1 cellular context compared by ENCODE assay signal in the genomic region with DNA sequence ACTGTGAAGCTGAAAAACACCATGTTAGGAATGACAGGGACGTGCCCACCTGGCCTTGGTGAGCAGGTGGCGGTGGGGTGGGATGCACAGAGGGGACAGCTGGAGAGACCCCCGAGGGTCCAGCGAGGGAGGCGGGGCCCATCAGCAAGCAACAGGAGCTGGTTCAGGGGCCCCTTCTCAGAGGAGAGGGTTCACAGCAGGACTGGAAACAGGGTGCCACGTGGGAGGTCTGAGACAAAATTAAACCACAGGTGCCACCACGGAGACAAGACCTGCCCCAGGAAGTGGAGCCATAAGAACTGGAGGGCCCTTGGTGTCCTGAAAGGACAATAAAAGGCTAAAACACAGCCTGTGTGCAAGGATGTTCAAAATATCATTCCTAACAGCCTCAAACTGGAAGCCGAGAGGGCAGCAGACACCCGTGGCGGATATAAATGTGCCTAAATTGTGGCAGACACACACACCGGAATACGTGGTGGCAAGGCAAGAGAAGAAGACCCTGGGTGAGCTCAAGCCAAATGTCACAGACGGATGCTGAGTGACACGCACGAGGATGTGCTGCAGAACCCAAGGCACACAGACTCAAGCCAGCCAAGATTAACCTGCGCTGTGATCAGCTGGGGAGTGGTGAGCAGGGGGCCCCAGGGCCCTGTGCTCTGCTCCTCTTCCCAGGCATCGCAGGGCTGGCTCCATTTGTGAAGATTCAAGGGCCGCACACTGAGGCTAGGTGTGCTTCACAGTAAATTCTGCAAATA.
TF ChIP-seq lines count a peak whose summit lies in the region.

No MANE protein-coding gene starts in this region.

TF ChIP-seq in GM12878, 131 proteins besides CTCF, POLR2A, EP300 and RAD21:
- TF ChIP-seq HDAC2 (IDR thresholded peaks at IDR 0.05) (no peak), HDAC6 (IDR thresholded peaks at IDR 0.05; ENCODE audit: unreplicated experiment) (no peak), ZNF24 (IDR thresholded peaks at IDR 0.05) (no peak), MXI1 (IDR thresholded peaks at IDR 0.05; ENCODE audit: low read depth, low read length) (no peak), IKZF1 (conservative IDR thresholded peaks at IDR 0.05) (no peak), KDM1A (IDR thresholded peaks at IDR 0.05; ENCODE audit: borderline replicate concordance) (no peak), CHD1 (IDR thresholded peaks at IDR 0.05; ENCODE audit: low read depth, low read length) (no peak), TARDBP (IDR thresholded peaks at IDR 0.05; ENCODE audit: borderline replicate concordance) (no peak), SREBF2 (IDR thresholded peaks at IDR 0.05; ENCODE audit: low read length) (no peak), BCL11A (IDR thresholded peaks at IDR 0.05; ENCODE audit: low read depth, low read length) (no peak), GABPA (IDR thresholded peaks at IDR 0.05; ENCODE audit: low read depth) (no peak), MYC (IDR thresholded peaks at IDR 0.05; ENCODE audit: insufficient read depth, insufficient read length, insufficient replicate concordance, low read length, severe bottlenecking) (no peak)
- TF ChIP-seq, protein P1, sequence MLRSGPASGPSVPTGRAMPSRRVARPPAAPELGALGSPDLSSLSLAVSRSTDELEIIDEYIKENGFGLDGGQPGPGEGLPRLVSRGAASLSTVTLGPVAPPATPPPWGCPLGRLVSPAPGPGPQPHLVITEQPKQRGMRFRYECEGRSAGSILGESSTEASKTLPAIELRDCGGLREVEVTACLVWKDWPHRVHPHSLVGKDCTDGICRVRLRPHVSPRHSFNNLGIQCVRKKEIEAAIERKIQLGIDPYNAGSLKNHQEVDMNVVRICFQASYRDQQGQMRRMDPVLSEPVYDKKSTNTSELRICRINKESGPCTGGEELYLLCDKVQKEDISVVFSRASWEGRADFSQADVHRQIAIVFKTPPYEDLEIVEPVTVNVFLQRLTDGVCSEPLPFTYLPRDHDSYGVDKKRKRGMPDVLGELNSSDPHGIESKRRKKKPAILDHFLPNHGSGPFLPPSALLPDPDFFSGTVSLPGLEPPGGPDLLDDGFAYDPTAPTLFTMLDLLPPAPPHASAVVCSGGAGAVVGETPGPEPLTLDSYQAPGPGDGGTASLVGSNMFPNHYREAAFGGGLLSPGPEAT (IDR thresholded peaks at IDR 0.05; ENCODE audit: low read depth) = no peak
- TF ChIP-seq, protein P2, sequence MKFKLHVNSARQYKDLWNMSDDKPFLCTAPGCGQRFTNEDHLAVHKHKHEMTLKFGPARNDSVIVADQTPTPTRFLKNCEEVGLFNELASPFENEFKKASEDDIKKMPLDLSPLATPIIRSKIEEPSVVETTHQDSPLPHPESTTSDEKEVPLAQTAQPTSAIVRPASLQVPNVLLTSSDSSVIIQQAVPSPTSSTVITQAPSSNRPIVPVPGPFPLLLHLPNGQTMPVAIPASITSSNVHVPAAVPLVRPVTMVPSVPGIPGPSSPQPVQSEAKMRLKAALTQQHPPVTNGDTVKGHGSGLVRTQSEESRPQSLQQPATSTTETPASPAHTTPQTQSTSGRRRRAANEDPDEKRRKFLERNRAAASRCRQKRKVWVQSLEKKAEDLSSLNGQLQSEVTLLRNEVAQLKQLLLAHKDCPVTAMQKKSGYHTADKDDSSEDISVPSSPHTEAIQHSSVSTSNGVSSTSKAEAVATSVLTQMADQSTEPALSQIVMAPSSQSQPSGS (IDR thresholded peaks at IDR 0.05; ENCODE audit: low read length) = no peak
- TF ChIP-seq, protein P3, sequence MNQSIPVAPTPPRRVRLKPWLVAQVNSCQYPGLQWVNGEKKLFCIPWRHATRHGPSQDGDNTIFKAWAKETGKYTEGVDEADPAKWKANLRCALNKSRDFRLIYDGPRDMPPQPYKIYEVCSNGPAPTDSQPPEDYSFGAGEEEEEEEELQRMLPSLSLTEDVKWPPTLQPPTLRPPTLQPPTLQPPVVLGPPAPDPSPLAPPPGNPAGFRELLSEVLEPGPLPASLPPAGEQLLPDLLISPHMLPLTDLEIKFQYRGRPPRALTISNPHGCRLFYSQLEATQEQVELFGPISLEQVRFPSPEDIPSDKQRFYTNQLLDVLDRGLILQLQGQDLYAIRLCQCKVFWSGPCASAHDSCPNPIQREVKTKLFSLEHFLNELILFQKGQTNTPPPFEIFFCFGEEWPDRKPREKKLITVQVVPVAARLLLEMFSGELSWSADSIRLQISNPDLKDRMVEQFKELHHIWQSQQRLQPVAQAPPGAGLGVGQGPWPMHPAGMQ (IDR thresholded peaks at IDR 0.05; ENCODE audit: borderline replicate concordance) = no peak
TF ChIP-seq in GM12878: peak in this region for 0.
